16 cellular contexts compared by ENCODE assay signal in the genomic region with DNA sequence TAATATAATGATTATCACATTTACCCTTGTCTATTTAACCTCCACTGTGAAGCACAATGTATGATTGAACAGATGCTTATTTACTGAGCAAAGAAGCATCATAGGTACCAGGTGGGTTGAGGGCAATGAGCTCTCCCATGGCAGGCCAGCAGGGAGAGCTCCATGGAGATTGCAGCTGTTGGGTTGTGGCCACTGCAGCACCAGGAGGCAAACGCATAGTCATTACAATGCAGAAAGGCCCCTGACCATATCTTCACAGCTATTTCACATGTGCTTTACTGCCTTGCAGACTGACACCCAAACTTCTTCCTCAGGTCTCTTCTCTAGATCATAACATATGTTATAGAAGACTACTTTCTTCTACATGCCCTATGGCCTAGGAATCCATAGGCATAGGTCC.
DNase-seq lines count a peak whose midpoint lies in the region; ATAC-seq and TF ChIP-seq lines count a peak whose summit lies in the region.
"Had no signal": no experiment of that assay in that cellular context is flagged by ENCODE, and none has a peak within 500 bp of the region (broad histone marks: within the 10 kb centered on the region; RNA-seq: fewer than 3 reads in every experiment).

No MANE protein-coding gene starts in this region.

- no peak for ATAC-seq in activated naive CD8-positive, alpha-beta T cell treated with anti-CD3 and anti-CD28 coated beads, Interleukin-2, amount 10 ng/mL, durations not matched to agents 7 days and 5 days (ENCODE audit: low read depth)
- ATAC-seq: CD8-positive, alpha-beta T cell; GM23338 had no signal

- peaks cover 0 to 11% (median 10%) of the 10 kb centered on the region in 4 donors for H3K4me1 ChIP-seq in esophagus muscularis mucosa

- no peak for DNase-seq in T-helper 1 cell
- DNase-seq in activated naive CD8-positive, alpha-beta T cell treated with anti-CD3 and anti-CD28 coated beads, Interleukin-2, amount 10 ng/mL, durations not matched to agents 7 days and 5 days, result no peak
- no peak for DNase-seq in activated naive CD8-positive, alpha-beta T cell treated with anti-CD3 and anti-CD28 coated beads for 36 hours
- DNase-seq in activated T-helper 2 cell treated with anti-CD3 and anti-CD28 coated beads, Interferon-gamma antibody, Interleukin-2, Interleukin-4, amounts not matched to agents 10 μg/mL and 5 μg/mL and 100 μg/mL, durations not matched to agents 14 hours and 24 hours and 36 hours (ENCODE audit: low spot score), result no peak
- peak; percentile 55 for DNase-seq in esophagus muscularis mucosa (ENCODE audit: extremely low spot score)
- no peak for DNase-seq in nephron progenitor cell
- no peak for DNase-seq in HPDE6-E6E7 (ENCODE audit: extremely low spot score)
- DNase-seq: Calu3; CD8-positive, alpha-beta T cell; HCEC 1CT had no signal

- no peak overlapping the region for H3K27ac ChIP-seq in esophagus muscularis mucosa (replicated peaks in 1 of 4)
- H3K27ac ChIP-seq: BLaER1 treated with 17β-estradiol and CSF1 and Interleukin-3, amounts not matched to agents 10 nM and 100 nM; HL-60 had no signal

- no peak overlapping the region for H3K4me3 ChIP-seq in esophagus muscularis mucosa
- H3K4me3 ChIP-seq: BLaER1 treated with 17β-estradiol and CSF1 and Interleukin-3, amounts not matched to agents 10 nM and 100 nM; GM23338 had no signal

- peaks cover 10% of the 10 kb centered on the region for H3K9me3 Mint-ChIP-seq in T-helper 1 cell treated with Interleukin-12 subunit alpha and Interleukin-12 subunit beta and Interleukin-4 antibody, amounts not matched to agents 30 μg/mL and 1 μg/mL, for 36 hours
- peaks cover 8% of the 10 kb centered on the region for H3K9me3 Mint-ChIP-seq in activated naive CD8-positive, alpha-beta T cell treated with anti-CD3 and anti-CD28 coated beads, Interleukin-2, amount 10 ng/mL, durations not matched to agents 7 days and 5 days
- peaks cover 5% of the 10 kb centered on the region for H3K9me3 Mint-ChIP-seq in activated naive CD8-positive, alpha-beta T cell treated with anti-CD3 and anti-CD28 coated beads for 36 hours
- H3K9me3 Mint-ChIP-seq in activated T-helper 2 cell treated with anti-CD3 and anti-CD28 coated beads, Interferon-gamma antibody, Interleukin-2, Interleukin-4, amounts not matched to agents 10 μg/mL and 5 μg/mL and 100 μg/mL, durations not matched to agents 14 hours and 24 hours and 36 hours, result peaks cover 14% of the 10 kb centered on the region
- H3K9me3 Mint-ChIP-seq in nephron progenitor cell, result peaks cover 20% of the 10 kb centered on the region

- no peaks in the 10 kb centered on the region for H3K27me3 ChIP-seq in esophagus muscularis mucosa
- H3K27me3 ChIP-seq: BLaER1 treated with 17β-estradiol and CSF1 and Interleukin-3, amounts not matched to agents 10 nM and 100 nM had no signal

- TF ChIP-seq CTCF in esophagus muscularis mucosa (IDR thresholded peaks at IDR 0.05) (no peak), nephron progenitor cell (IDR thresholded peaks at IDR 0.05) (no peak)

- no peaks in the 10 kb centered on the region for H3K36me3 ChIP-seq in esophagus muscularis mucosa
- H3K36me3 ChIP-seq: BLaER1 treated with 17β-estradiol and CSF1 and Interleukin-3, amounts not matched to agents 10 nM and 100 nM had no signal

- H3K9me3 ChIP-seq in esophagus muscularis mucosa, result peaks cover 0 to 5% (median 0%) of the 10 kb centered on the region in 4 donors

- H3K36me3 Mint-ChIP-seq in T-helper 1 cell treated with Interleukin-12 subunit alpha and Interleukin-12 subunit beta and Interleukin-4 antibody, amounts not matched to agents 30 μg/mL and 1 μg/mL, for 36 hours (ENCODE audit: low read depth), result peaks cover 12% of the 10 kb centered on the region
- H3K36me3 Mint-ChIP-seq in activated naive CD8-positive, alpha-beta T cell treated with anti-CD3 and anti-CD28 coated beads, Interleukin-2, amount 10 ng/mL, durations not matched to agents 7 days and 5 days, result peaks cover 17% of the 10 kb centered on the region
- H3K36me3 Mint-ChIP-seq in activated naive CD8-positive, alpha-beta T cell treated with anti-CD3 and anti-CD28 coated beads for 36 hours, result no peaks in the 10 kb centered on the region
- H3K36me3 Mint-ChIP-seq in activated T-helper 2 cell treated with anti-CD3 and anti-CD28 coated beads, Interferon-gamma antibody, Interleukin-2, Interleukin-4, amounts not matched to agents 10 μg/mL and 5 μg/mL and 100 μg/mL, durations not matched to agents 14 hours and 24 hours and 36 hours (ENCODE audit: low read depth), result peaks cover 16% of the 10 kb centered on the region
- no peaks in the 10 kb centered on the region for H3K36me3 Mint-ChIP-seq in nephron progenitor cell (ENCODE audit: low read depth)
- H3K36me3 Mint-ChIP-seq: CD8-positive, alpha-beta T cell had no signal

- TF ChIP-seq POLR2A in esophagus muscularis mucosa (IDR thresholded peaks at IDR 0.05; ENCODE audit: low read depth), result no peak

- POLR2A ChIA-PET in activated naive CD8-positive, alpha-beta T cell treated with anti-CD3 and anti-CD28 coated beads, Interleukin-2, amount 10 ng/mL, durations not matched to agents 7 days and 5 days (lab: Charles Lee), result no interaction called here

- TF ChIP-seq EP300 in esophagus muscularis mucosa (IDR thresholded peaks at IDR 0.05), result no peak

- intact Hi-C loops in activated T-helper 2 cell treated with anti-CD3 and anti-CD28 coated beads, Interferon-gamma antibody, Interleukin-2, Interleukin-4, amounts not matched to agents 10 μg/mL and 5 μg/mL and 100 μg/mL, durations not matched to agents 14 hours and 24 hours and 36 hours (cut with micrococcal nuclease), result loop anchor here (5.0 kb wide), 1 partner anchor 379 kb away; the partner anchor contains the start of genes COX11 and STXBP4
- intact Hi-C loops in esophagus muscularis mucosa (cut with DNase I), result loop anchor here (5.0 kb wide), 3 partner anchors 109 to 354 kb away; partner anchors contain the start of gene SMIM36

- no peak overlapping the region for H3K4me3 Mint-ChIP-seq in T-helper 1 cell treated with Interleukin-12 subunit alpha and Interleukin-12 subunit beta and Interleukin-4 antibody, amounts not matched to agents 30 μg/mL and 1 μg/mL, for 36 hours
- no peak overlapping the region for H3K4me3 Mint-ChIP-seq in activated naive CD8-positive, alpha-beta T cell treated with anti-CD3 and anti-CD28 coated beads, Interleukin-2, amount 10 ng/mL, durations not matched to agents 7 days and 5 days
- no peak overlapping the region for H3K4me3 Mint-ChIP-seq in activated naive CD8-positive, alpha-beta T cell treated with anti-CD3 and anti-CD28 coated beads for 36 hours
- H3K4me3 Mint-ChIP-seq in activated T-helper 2 cell treated with anti-CD3 and anti-CD28 coated beads, Interferon-gamma antibody, Interleukin-2, Interleukin-4, amounts not matched to agents 10 μg/mL and 5 μg/mL and 100 μg/mL, durations not matched to agents 14 hours and 24 hours and 36 hours (ENCODE audit: low read depth), result no peak overlapping the region
- no peak overlapping the region for H3K4me3 Mint-ChIP-seq in nephron progenitor cell
- H3K4me3 Mint-ChIP-seq: B cell; CD8-positive, alpha-beta T cell; GM23338; IgD-negative memory B cell had no signal

- 93% methylated on average over 1 of the region's 1 CpG for WGBS in esophagus muscularis mucosa

- H3K27ac Mint-ChIP-seq in T-helper 1 cell treated with Interleukin-12 subunit alpha and Interleukin-12 subunit beta and Interleukin-4 antibody, amounts not matched to agents 30 μg/mL and 1 μg/mL, for 36 hours, result peak overlapping the region; percentile 41
- H3K27ac Mint-ChIP-seq in activated naive CD8-positive, alpha-beta T cell treated with anti-CD3 and anti-CD28 coated beads, Interleukin-2, amount 10 ng/mL, durations not matched to agents 7 days and 5 days, result peak overlapping the region; percentile 13
- no peak overlapping the region for H3K27ac Mint-ChIP-seq in activated naive CD8-positive, alpha-beta T cell treated with anti-CD3 and anti-CD28 coated beads for 36 hours
- H3K27ac Mint-ChIP-seq in activated T-helper 2 cell treated with anti-CD3 and anti-CD28 coated beads, Interferon-gamma antibody, Interleukin-2, Interleukin-4, amounts not matched to agents 10 μg/mL and 5 μg/mL and 100 μg/mL, durations not matched to agents 14 hours and 24 hours and 36 hours, result peak overlapping the region; percentile 36
- H3K27ac Mint-ChIP-seq in nephron progenitor cell, result no peak overlapping the region
- H3K27ac Mint-ChIP-seq: B cell; CD8-positive, alpha-beta T cell; GM23338; IgD-negative memory B cell had no signal

- peaks cover 55% of the 10 kb centered on the region for H3K4me1 Mint-ChIP-seq in T-helper 1 cell treated with Interleukin-12 subunit alpha and Interleukin-12 subunit beta and Interleukin-4 antibody, amounts not matched to agents 30 μg/mL and 1 μg/mL, for 36 hours (ENCODE audit: low read depth)
- H3K4me1 Mint-ChIP-seq in activated naive CD8-positive, alpha-beta T cell treated with anti-CD3 and anti-CD28 coated beads, Interleukin-2, amount 10 ng/mL, durations not matched to agents 7 days and 5 days, result peaks cover 63% of the 10 kb centered on the region
- H3K4me1 Mint-ChIP-seq in activated naive CD8-positive, alpha-beta T cell treated with anti-CD3 and anti-CD28 coated beads for 36 hours, result peaks cover 21% of the 10 kb centered on the region
- peaks cover 74% of the 10 kb centered on the region for H3K4me1 Mint-ChIP-seq in activated T-helper 2 cell treated with anti-CD3 and anti-CD28 coated beads, Interferon-gamma antibody, Interleukin-2, Interleukin-4, amounts not matched to agents 10 μg/mL and 5 μg/mL and 100 μg/mL, durations not matched to agents 14 hours and 24 hours and 36 hours (ENCODE audit: low read depth)
- H3K4me1 Mint-ChIP-seq in nephron progenitor cell, result no peaks in the 10 kb centered on the region

- H3K27me3 Mint-ChIP-seq in T-helper 1 cell treated with Interleukin-12 subunit alpha and Interleukin-12 subunit beta and Interleukin-4 antibody, amounts not matched to agents 30 μg/mL and 1 μg/mL, for 36 hours (ENCODE audit: low read depth), result peaks cover 5% of the 10 kb centered on the region
- no peaks in the 10 kb centered on the region for H3K27me3 Mint-ChIP-seq in activated naive CD8-positive, alpha-beta T cell treated with anti-CD3 and anti-CD28 coated beads, Interleukin-2, amount 10 ng/mL, durations not matched to agents 7 days and 5 days
- peaks cover 5% of the 10 kb centered on the region for H3K27me3 Mint-ChIP-seq in activated naive CD8-positive, alpha-beta T cell treated with anti-CD3 and anti-CD28 coated beads for 36 hours
- H3K27me3 Mint-ChIP-seq in activated T-helper 2 cell treated with anti-CD3 and anti-CD28 coated beads, Interferon-gamma antibody, Interleukin-2, Interleukin-4, amounts not matched to agents 10 μg/mL and 5 μg/mL and 100 μg/mL, durations not matched to agents 14 hours and 24 hours and 36 hours (ENCODE audit: low read depth), result no peaks in the 10 kb centered on the region
- peaks cover 11% of the 10 kb centered on the region for H3K27me3 Mint-ChIP-seq in nephron progenitor cell (ENCODE audit: low read depth, poor library complexity)

Comparison
In these comparisons a context has a peak if more than half of its experiments do, and no peak if none do; other contexts are left out.
1. H3K27ac Mint-ChIP-seq: peak in T-helper 1 cell treated with Interleukin-12 subunit alpha and Interleukin-12 subunit beta and Interleukin-4 antibody, amounts not matched to agents 30 μg/mL and 1 μg/mL, for 36 hours (single experiment), activated naive CD8-positive, alpha-beta T cell treated with anti-CD3 and anti-CD28 coated beads, Interleukin-2, amount 10 ng/mL, durations not matched to agents 7 days and 5 days (single experiment) and activated T-helper 2 cell treated with anti-CD3 and anti-CD28 coated beads, Interferon-gamma antibody, Interleukin-2, Interleukin-4, amounts not matched to agents 10 μg/mL and 5 μg/mL and 100 μg/mL, durations not matched to agents 14 hours and 24 hours and 36 hours (single experiment); none in activated naive CD8-positive, alpha-beta T cell treated with anti-CD3 and anti-CD28 coated beads for 36 hours (single experiment) and nephron progenitor cell (single experiment).